ENCODE assay signal across 24 cellular contexts in genomic region chr5:38078161-38078560, GRCh38.
DNase-seq lines count a peak whose midpoint lies in the region; TF ChIP-seq lines count a peak whose summit lies in the region.
"Had no signal": no experiment of that assay in that cellular context is flagged by ENCODE, and none has a peak within 500 bp of the region (broad histone marks: within the 10 kb centered on the region; RNA-seq: fewer than 3 reads in every experiment).

No MANE protein-coding gene starts in this region.

- H3K4me3 ChIP-seq in mammary epithelial cell (replicated peaks in 1 of 3; ENCODE audit: insufficient read depth in 1 of 3, low read depth in 2 of 3, low read length in 3 of 3) (no peak overlapping the region), hepatocyte (no peak overlapping the region), suprapubic skin (no peak overlapping the region)
- H3K4me3 ChIP-seq: lung, Peyer's patch had no signal

- no peak for TF ChIP-seq POLR2A in suprapubic skin (IDR thresholded peaks at IDR 0.05)

- intact Hi-C loops in mammary epithelial cell (cut with micrococcal nuclease) = no loop called here

- H3K27ac ChIP-seq in mammary epithelial cell (ENCODE audit: insufficient read depth, low read depth, low read length) (no peak overlapping the region), hepatocyte (peak overlapping the region; percentile 62), suprapubic skin (no peak overlapping the region)
- H3K27ac ChIP-seq: Peyer's patch had no signal

- H3K36me3 ChIP-seq in mammary epithelial cell (ENCODE audit: insufficient read depth, low read length) (no peaks in the 10 kb centered on the region), hepatocyte (replicated peaks; ENCODE audit: insufficient read depth, low read depth) (no peaks in the 10 kb centered on the region), suprapubic skin (no peaks in the 10 kb centered on the region)
- H3K36me3 ChIP-seq: Peyer's patch had no signal

- H3K9ac ChIP-seq in mammary epithelial cell (ENCODE audit: insufficient read depth, low read length) = no peak overlapping the region

- CTCF ChIA-PET in mammary epithelial cell (lab: Charles Lee; ENCODE audit: low non-redundant PET) = no interaction called here

- DNase-seq in AG20443 (ENCODE audit: low spot score) (peak; percentile 22), M059J (ENCODE audit: low read depth) (peak; percentile 66), mammary epithelial cell (peak; percentile 6), hepatocyte (ENCODE audit: low spot score) (no peak), NCI-H1694 (lab: John Stamatoyannopoulos, UW) (no peak), ureter (ENCODE audit: low spot score) (no peak), suprapubic skin (ENCODE audit: low spot score in 2 of 2) (no peak)
- no peak for DNase-seq in activated CD4-positive, CD25-positive, alpha-beta regulatory T cell treated with anti-CD3 and anti-CD28 coated beads, Interleukin-2, amount 50 U/mL, for 72 hours
- DNase-seq: activated CD8-positive, alpha-beta T cell treated with anti-CD3 and anti-CD28 coated beads, Interleukin-2, amount 10 ng/mL, durations not matched to agents 7 days and 5 days; activated naive CD4-positive, alpha-beta T cell treated with Interleukin-2 at 50 U/mL for 16 hours; activated T-cell treated with anti-CD3 and anti-CD28 coated beads, Interleukin-2, amount 50 U/mL, for 1 hour; amygdala; DMS153; effector CD8-positive, alpha-beta T cell; hippocampal formation; islet precursor cell; NCI-H1092; NCI-H2081 treated with DMSO at 0.1 percent for 48 hours; occipital lobe; Peyer's patch; right cardiac atrium; substantia nigra; T-helper 9 cell had no signal

- H2AFZ ChIP-seq in mammary epithelial cell (ENCODE audit: low read depth, low read length) = no peak overlapping the region
- H2AFZ ChIP-seq in hepatocyte = no peak overlapping the region

- WGBS in mammary epithelial cell (ENCODE audit: low coverage, missing lambda C conversion rate) = 74% methylated on average over 3 of the region's 3 CpGs
- 71% methylated on average over 3 of the region's 3 CpGs for WGBS in hepatocyte (ENCODE audit: low lambda C conversion rate, missing lambda C conversion rate)
- 68% methylated on average over 3 of the region's 3 CpGs for WGBS in suprapubic skin

- H3K27me3 ChIP-seq in mammary epithelial cell (ENCODE audit: insufficient read depth, low read length) = no peaks in the 10 kb centered on the region
- no peaks in the 10 kb centered on the region for H3K27me3 ChIP-seq in hepatocyte
- H3K27me3 ChIP-seq in suprapubic skin = no peaks in the 10 kb centered on the region
- H3K27me3 ChIP-seq: Peyer's patch had no signal

- TF ChIP-seq EP300 in suprapubic skin (IDR thresholded peaks at IDR 0.05) = no peak

- H4K20me1 ChIP-seq in mammary epithelial cell (ENCODE audit: insufficient read depth, low read length) = no peaks in the 10 kb centered on the region
- H4K20me1 ChIP-seq in hepatocyte (ENCODE audit: insufficient read depth, poor library complexity, severe bottlenecking) = no peaks in the 10 kb centered on the region

- H3K9me2 ChIP-seq in hepatocyte (replicated peaks; ENCODE audit: insufficient read depth) = no peaks in the 10 kb centered on the region

- BruUV-seq in mammary epithelial cell (replicated peaks; lab: Mats Ljungman, UMichigan) = no TSS peak

- dilution Hi-C loops in mammary epithelial cell (cut with HindIII; ENCODE audit: low sequenced_read_pairs) = no loop called here

- no peak for TF ChIP-seq CTCF in mammary epithelial cell (conservative IDR thresholded peaks at IDR 0.05 in 1 of 2, IDR thresholded peaks at IDR 0.05 in 1 of 2; ENCODE audit: extremely low read depth in 1 of 2, insufficient read depth in 1 of 2, low read depth in 1 of 2, low read length in 2 of 2)
- TF ChIP-seq CTCF in hepatocyte (IDR thresholded peaks at IDR 0.05; ENCODE audit: poor library complexity) = no peak
- no peak for TF ChIP-seq CTCF in suprapubic skin (IDR thresholded peaks at IDR 0.05)

- H3K9me3 ChIP-seq in mammary epithelial cell (replicated peaks; ENCODE audit: insufficient read depth, low read length) = no peaks in the 10 kb centered on the region
- H3K9me3 ChIP-seq in hepatocyte (ENCODE audit: low read depth) = no peaks in the 10 kb centered on the region
- H3K9me3 ChIP-seq in suprapubic skin = no peaks in the 10 kb centered on the region
- H3K9me3 ChIP-seq: Peyer's patch had no signal

- in situ Hi-C loops in mammary epithelial cell (cut with MboI; ENCODE audit: low sequenced_read_pairs in 2 of 2) = no loop called here

- no peaks in the 10 kb centered on the region for H3K79me2 ChIP-seq in mammary epithelial cell (ENCODE audit: insufficient read depth, low read length)
- no peaks in the 10 kb centered on the region for H3K79me2 ChIP-seq in hepatocyte

- H3K4me1 ChIP-seq in mammary epithelial cell (ENCODE audit: insufficient read depth, low read length) (no peaks in the 10 kb centered on the region), hepatocyte (ENCODE audit: insufficient read depth) (no peaks in the 10 kb centered on the region), suprapubic skin (no peaks in the 10 kb centered on the region)
- H3K4me1 ChIP-seq: Peyer's patch had no signal

- H3K4me2 ChIP-seq in mammary epithelial cell (ENCODE audit: insufficient read depth, low read depth, low read length) = no peak overlapping the region
- H3K4me2 ChIP-seq in hepatocyte = no peak overlapping the region

Comparison
In these comparisons a context has a peak if more than half of its experiments do, and no peak if none do; other contexts are left out.
1. DNase-seq: peak in AG20443 (single experiment), M059J (single experiment) and mammary epithelial cell (single experiment); none in hepatocyte (single experiment), NCI-H1694 (single experiment), ureter (single experiment), suprapubic skin (0 of 2) and activated CD4-positive, CD25-positive, alpha-beta regulatory T cell treated with anti-CD3 and anti-CD28 coated beads, Interleukin-2, amount 50 U/mL, for 72 hours (single experiment).